Comparison of ENCODE assay signal across 8 cellular contexts in genomic region chr14:24300326-24300980, GRCh38. TPM values are rescaled to one million over a fixed set of nuclear protein-coding genes. Genes with fewer than 3 reads are reported as not detected.
DNase-seq lines count a peak whose midpoint lies in the region; ATAC-seq and TF ChIP-seq lines count a peak whose summit lies in the region.

No MANE protein-coding gene starts in this region.

- no peak overlapping the region for H3T11ph ChIP-seq in H9 (ENCODE audit: low read length)

- H3K23me2 ChIP-seq in H9 (ENCODE audit: insufficient read length, low read depth, low read length, poor library complexity, severe bottlenecking): peaks cover 11% of the 10 kb centered on the region

- H3K9me3 ChIP-seq in H9 (ENCODE audit: control insufficient read depth, low read depth, low read length) (no peaks in the 10 kb centered on the region), right cardiac atrium (ENCODE audit: control insufficient read depth, low read length) (no peaks in the 10 kb centered on the region), skeletal muscle satellite cell (replicated peaks; ENCODE audit: low read length) (no peaks in the 10 kb centered on the region)

- H2BK120ac ChIP-seq in H9 (ENCODE audit: low read depth, low read length, poor library complexity, severe bottlenecking): no peak overlapping the region

- no peak overlapping the region for H3K56ac ChIP-seq in H9 (ENCODE audit: insufficient read length, low read depth, low read length)

- H2AFZ ChIP-seq in H9 (ENCODE audit: low read length): no peak overlapping the region

- H3K4me1 Mint-ChIP-seq in H9 (peaks cover 21 to 22% of the 10 kb centered on the region in 2 experiments), WTC11 (peaks cover 19% of the 10 kb centered on the region)

- H3K9ac ChIP-seq in H9 (ENCODE audit: extremely low read depth, insufficient read length, low read length): peak overlapping the region; percentile 76
- peak overlapping the region; percentile 91 for H3K9ac ChIP-seq in skeletal muscle satellite cell (ENCODE audit: low read depth, low read length)

- H3K27ac ChIP-seq in H9 (ENCODE audit: insufficient read length, low read depth, low read length): no peak overlapping the region
- H3K27ac ChIP-seq in right cardiac atrium (ENCODE audit: low read length): no peak overlapping the region

- H3K4me3 ChIP-seq in right cardiac atrium (ENCODE audit: low read length): peak overlapping the region; percentile 87
- H3K4me3 ChIP-seq in skeletal muscle satellite cell (ENCODE audit: low read length): peak overlapping the region; percentile 98

- H3K27ac Mint-ChIP-seq in H9 (peak overlapping the region in 2 of 3 experiments; percentile 83 to 97; a peak in 3 of 7 replicates), WTC11 (no peak overlapping the region; the same call in 1 of the 2 replicates)

- H4K20me1 ChIP-seq in H9 (ENCODE audit: control insufficient read depth, insufficient read depth, insufficient read length): no peaks in the 10 kb centered on the region

- TF ChIP-seq CTCF in H9 (conservative IDR thresholded peaks at IDR 0.05) (no peak), WTC11 (IDR thresholded peaks at IDR 0.05) (no peak)

- H3K9me3 Mint-ChIP-seq in H9: no peaks in the 10 kb centered on the region; a peak in 1 of 5 replicates
- no peaks in the 10 kb centered on the region for H3K9me3 Mint-ChIP-seq in WTC11

- H3K79me1 ChIP-seq in H9 (ENCODE audit: insufficient read depth, low read depth, low read length, poor library complexity, severe bottlenecking): peaks cover 3% of the 10 kb centered on the region

- H2BK5ac ChIP-seq in H9 (ENCODE audit: insufficient read length, low read length): no peak overlapping the region

- CTCF ChIA-PET in WTC11 (lab: Charles Lee): interaction anchor here (0.6 to 8.2 kb wide), 17 partner anchors 7 to 242 kb away, joined by 3 to 165 read pairs (median 12); partner anchors contain the start of genes CHMP4A, CIDEB, IRF9 and LTB4R

- WGBS in H9 (ENCODE audit: extremely low coverage, insufficient read length, low lambda C conversion rate): no CpG with 5 or more reads among the region's 16 CpGs
- 27% methylated on average over 16 of the region's 16 CpGs for WGBS in right cardiac atrium

- no peak overlapping the region for H2BK20ac ChIP-seq in H9 (ENCODE audit: low read depth, low read length, poor library complexity, severe bottlenecking)

- H3K36me3 ChIP-seq in skeletal muscle satellite cell (ENCODE audit: insufficient read depth, low read length): peaks cover 50% of the 10 kb centered on the region

- no peaks in the 10 kb centered on the region; the same call in 1 of the 2 replicates for H3K27me3 Mint-ChIP-seq in H9 (ENCODE audit: low read depth)
- H3K27me3 Mint-ChIP-seq in WTC11 (ENCODE audit: low read depth): 0 out of 2 replicates have a peak, but pooled peaks cover 3% of the 10 kb centered on the region

- POLR2A ChIA-PET in WTC11 (lab: Charles Lee): interaction anchor here (0.5 to 3.6 kb wide), 7 partner anchors 8 to 131 kb away, joined by 3 to 20 read pairs (median 8); partner anchors contain the start of genes CIDEB, LTB4R2, RABGGTA and TINF2

- H2AK5ac ChIP-seq in H9 (ENCODE audit: insufficient read length, low read length): no peak overlapping the region

- H3K79me2 ChIP-seq in H9 (ENCODE audit: insufficient read depth, low read length): peaks cover 4% of the 10 kb centered on the region; the same call in 1 of the 2 replicates

- intact Hi-C loops in right cardiac atrium (cut with DNase I): no loop called here

- no peak overlapping the region for H4K91ac ChIP-seq in H9 (ENCODE audit: insufficient read length, low read depth, low read length)

- no peak overlapping the region for H2BK15ac ChIP-seq in H9 (ENCODE audit: low read depth, low read length)

- H3K4me3 Mint-ChIP-seq in H9 (peak overlapping the region; percentile 91 to 93), WTC11 (peak overlapping the region; percentile 91)

- H3K36me3 Mint-ChIP-seq in H9 (ENCODE audit: insufficient read depth in 1 of 3, low read depth in 3 of 3) (peaks cover 31 to 59% (median 56%) of the 10 kb centered on the region in 3 experiments), WTC11 (peaks cover 38% of the 10 kb centered on the region)

- H3K27me3 ChIP-seq in H9 (ENCODE audit: insufficient read depth, low read length): no peaks in the 10 kb centered on the region
- H3K27me3 ChIP-seq in right cardiac atrium (ENCODE audit: control insufficient read depth, insufficient read depth): no peaks in the 10 kb centered on the region
- no peaks in the 10 kb centered on the region for H3K27me3 ChIP-seq in skeletal muscle satellite cell (ENCODE audit: control insufficient read depth, insufficient read depth, low read length)

- no peak overlapping the region for H4K8ac ChIP-seq in H9 (replicated peaks; ENCODE audit: insufficient read length, low read depth, low read length)

- no peak overlapping the region for H2BK12ac ChIP-seq in H9 (ENCODE audit: insufficient read length, low read depth, low read length)

- H3K4me1 ChIP-seq in H9 (ENCODE audit: insufficient read depth, low read length): peaks cover 4% of the 10 kb centered on the region; the same call in 1 of the 2 replicates
- peaks cover 10% of the 10 kb centered on the region for H3K4me1 ChIP-seq in right cardiac atrium (ENCODE audit: control insufficient read depth, insufficient read depth, low read length)
- H3K4me1 ChIP-seq in skeletal muscle satellite cell (ENCODE audit: control insufficient read depth, insufficient read depth, low read length): peaks cover 19% of the 10 kb centered on the region

- H3K4ac ChIP-seq in H9 (ENCODE audit: low read depth, low read length): no peak overlapping the region

- no peak for DNase-seq in H9
- DNase-seq in WTC11 (ENCODE audit: low spot score): no peak
- peak in 1 of 3 donors; percentile 5 for DNase-seq in right cardiac atrium
- no peak for DNase-seq in activated gamma-delta T cell (lab: John Stamatoyannopoulos, UW)
- no peak for DNase-seq in Ammon's horn (ENCODE audit: low spot score)

- no peak overlapping the region for H3K14ac ChIP-seq in H9 (ENCODE audit: insufficient read depth, low read length)

- ATAC-seq in WTC11 (no peak), right cardiac atrium (no peak), GM21367 (IDR thresholded peaks at IDR 0.05; ENCODE audit: unreplicated experiment) (no peak), HG02885 (IDR thresholded peaks at IDR 0.05; ENCODE audit: poor library complexity, unreplicated experiment) (no peak)

- H3K4me2 ChIP-seq in H9 (ENCODE audit: insufficient read depth, insufficient read length, low read length) (peak overlapping the region; percentile 100), skeletal muscle satellite cell (ENCODE audit: low read length) (peak overlapping the region; percentile 99)

- no peak overlapping the region for H3K23ac ChIP-seq in H9 (ENCODE audit: insufficient read length, low read depth, low read length)

- no peak overlapping the region for H3K18ac ChIP-seq in H9 (ENCODE audit: insufficient read length, low read depth, low read length)

- H4K5ac ChIP-seq in H9 (ENCODE audit: insufficient read length, low read depth, low read length): no peak overlapping the region

TF ChIP-seq in WTC11, 78 proteins besides CTCF, POLR2A, EP300 and RAD21 (continues in another document):
- TF ChIP-seq MXD4 (CRISPR knock-in tag; IDR thresholded peaks at IDR 0.05; ENCODE audit: borderline replicate concordance) (no peak), SP1 (CRISPR knock-in tag; conservative IDR thresholded peaks at IDR 0.05) (no peak), FOXP4 (CRISPR knock-in tag; IDR thresholded peaks at IDR 0.05) (no peak)

RNA-seq across cellular contexts. Expression of gene NOP9, which starts 0.8 kb away (rescaled TPM):
- total RNA-seq in H9 (2021) (34.7 and 35.0 TPM in 2 replicates), WTC11 (2021) (34.3 to 44.4 TPM (median 35.0 TPM) in 3 replicates), right cardiac atrium (10 to 100 TPM; 19.2 to 20.3 (median 19.6) TPM)
- 9.6 TPM for polyA plus RNA-seq in right cardiac atrium
- total RNA-seq in skeletal muscle satellite cell (2012; rRNA removed): 22.1 and 22.9 TPM in 2 replicates

RNA-seq across cellular contexts. Expression of gene DHRS1, which starts 0.9 kb away (rescaled TPM):
- total RNA-seq in H9 (2021) (18.2 and 19.1 TPM in 2 replicates), WTC11 (2021) (13.9 to 16.7 TPM (median 15.4 TPM) in 3 replicates), right cardiac atrium (10 to 100 TPM in 2 of 4 donors, 1 to 10 TPM in 2; 5.9 to 12.0 (median 10.4) TPM)
- 7.2 TPM for polyA plus RNA-seq in right cardiac atrium
- total RNA-seq in skeletal muscle satellite cell (2012; rRNA removed): 8.6 and 22.3 TPM in 2 replicates

RNA-seq across cellular contexts. Expression of gene CIDEB, which starts 7.3 kb away (rescaled TPM):
- total RNA-seq in H9 (2021): not detected in 2 replicates
- 4.7 to 6.1 TPM (median 5.6 TPM) in 3 replicates for total RNA-seq in WTC11 (2021)
- 1 to 10 TPM; 5.8 to 8.5 (median 6.9) TPM for total RNA-seq in right cardiac atrium
- 3.6 TPM for polyA plus RNA-seq in right cardiac atrium
- 1.1 and 1.8 TPM in 2 replicates for total RNA-seq in skeletal muscle satellite cell (2012; rRNA removed)

RNA-seq across cellular contexts. Expression of gene LTB4R2, which starts 9.5 kb away (rescaled TPM):
- total RNA-seq in H9 (2021) (13.0 and 13.4 TPM in 2 replicates), WTC11 (2021) (9.1 to 12.9 TPM (median 9.8 TPM) in 3 replicates), right cardiac atrium (1 to 10 TPM; 1.2 to 2.1 (median 1.4) TPM)
- polyA plus RNA-seq in right cardiac atrium: 0.66 TPM
- 2.4 and 3.8 TPM in 2 replicates for total RNA-seq in skeletal muscle satellite cell (2012; rRNA removed)

RNA-seq across cellular contexts. Expression of gene LTB4R, which starts 10.8 kb away (rescaled TPM):
- total RNA-seq in H9 (2021) (8.9 and 9.2 TPM in 2 replicates), WTC11 (2021) (6.9 to 9.4 TPM (median 7.6 TPM) in 3 replicates), right cardiac atrium (1 to 10 TPM; 2.2 to 3.1 (median 2.4) TPM)
- 1.6 TPM for polyA plus RNA-seq in right cardiac atrium
- 0.66 and 2.0 TPM in 2 replicates for total RNA-seq in skeletal muscle satellite cell (2012; rRNA removed)
